1 cellular context compared by ENCODE assay signal in the genomic region with DNA sequence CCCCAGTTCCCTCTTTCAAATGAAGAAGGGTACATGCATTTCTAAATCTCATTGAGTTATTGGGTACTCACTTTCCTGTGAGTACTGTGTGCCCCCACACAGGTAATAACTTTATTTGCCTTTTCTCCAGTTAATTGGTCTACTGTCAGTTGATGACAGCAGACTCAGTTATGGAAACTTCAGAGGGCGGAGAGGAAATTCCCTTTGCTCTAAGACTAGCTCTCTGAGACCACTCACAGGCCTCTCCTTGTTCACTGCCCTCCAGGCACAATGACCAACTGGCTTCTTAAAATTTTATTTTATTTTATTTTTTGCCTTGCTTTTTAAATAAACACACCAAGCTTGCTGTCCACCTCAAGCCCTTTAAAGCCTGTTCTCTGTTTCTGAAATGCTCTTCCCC.
TF ChIP-seq lines count a peak whose summit lies in the region.

No MANE protein-coding gene starts in this region.

TF ChIP-seq in GM12878, 131 proteins besides CTCF, POLR2A, EP300 and RAD21:
- TF ChIP-seq SREBF1 (IDR thresholded peaks at IDR 0.05; ENCODE audit: low read length) (no peak), ZZZ3 (IDR thresholded peaks at IDR 0.05; ENCODE audit: control insufficient read depth, insufficient read length, low read depth) (no peak), RUNX3 (IDR thresholded peaks at IDR 0.05; ENCODE audit: low read length) (peak; percentile 29; the same call in 1 of the 2 replicates), MTA2 (IDR thresholded peaks at IDR 0.05; ENCODE audit: low read depth) (peak; percentile 30; the same call in 1 of the 2 replicates), PBX3 (IDR thresholded peaks at IDR 0.05; ENCODE audit: insufficient replicate concordance, low read depth, low read length) (no peak), SMAD5 (IDR thresholded peaks at IDR 0.05; ENCODE audit: low read depth) (no peak), NFIC (IDR thresholded peaks at IDR 0.05; ENCODE audit: low read depth, low read length) (peak; percentile 31; the same call in 1 of the 2 replicates)
